Comparison of ENCODE assay signal across 15 cellular contexts in the genomic region with DNA sequence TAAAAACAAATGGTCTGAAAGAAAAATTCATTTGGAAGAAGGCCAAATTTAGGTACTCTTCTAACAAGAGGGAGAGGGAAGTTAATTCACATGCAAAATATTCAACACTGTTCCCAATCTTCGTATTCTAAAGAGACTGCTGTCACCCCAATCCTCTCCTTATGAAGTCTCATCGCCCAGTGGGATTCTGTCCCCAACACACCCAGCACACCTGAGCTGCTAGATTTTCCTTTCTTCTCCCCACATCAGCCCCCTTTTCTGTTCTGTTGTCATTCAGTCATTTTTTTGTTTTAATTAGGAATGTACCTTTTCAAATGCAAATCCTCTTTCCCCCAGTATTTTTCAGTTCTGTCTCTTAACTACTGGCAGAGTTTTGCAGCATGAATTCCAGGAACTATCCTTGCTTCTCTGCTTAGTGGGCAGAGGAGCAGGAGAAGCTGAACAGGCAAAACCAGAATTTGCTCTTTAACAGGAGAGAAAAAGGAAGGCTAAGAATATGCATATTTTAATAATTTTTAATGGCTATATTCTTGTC.
DNase-seq lines count a peak whose midpoint lies in the region; ATAC-seq lines count a peak whose summit lies in the region.
"Had no signal": no experiment of that assay in that cellular context is flagged by ENCODE, and none has a peak within 500 bp of the region (broad histone marks: within the 10 kb centered on the region; RNA-seq: fewer than 3 reads in every experiment).

No MANE protein-coding gene starts in this region.

- H3K27me3 ChIP-seq in iPS-20b (ENCODE audit: insufficient read depth, low read length) = no peaks in the 10 kb centered on the region

- H3K9me3 ChIP-seq in T-helper 17 cell (ENCODE audit: control insufficient read depth, low read length, poor library complexity, severe bottlenecking) (no peaks in the 10 kb centered on the region), iPS-20b (ENCODE audit: insufficient read depth, low read depth, low read length) (no peaks in the 10 kb centered on the region)
- H3K9me3 ChIP-seq: HAP-1 had no signal

- ATAC-seq in T-helper 17 cell = no peak
- ATAC-seq in GM21528 (IDR thresholded peaks at IDR 0.05; ENCODE audit: low FRiP score, unreplicated experiment) = no peak
- no peak for ATAC-seq in HG02678 (IDR thresholded peaks at IDR 0.05; ENCODE audit: unreplicated experiment)

- H3K27me3 Mint-ChIP-seq in T-helper 1 cell treated with Interleukin-12 subunit alpha and Interleukin-12 subunit beta and Interleukin-4 antibody, amounts not matched to agents 30 μg/mL and 1 μg/mL, for 36 hours (ENCODE audit: low read depth) = no peaks in the 10 kb centered on the region
- H3K27me3 Mint-ChIP-seq in T-helper 17 cell = no peaks in the 10 kb centered on the region
- H3K27me3 Mint-ChIP-seq: CD4-positive, CD25-positive, alpha-beta regulatory T cell had no signal

- no peak overlapping the region for H3K4me3 Mint-ChIP-seq in T-helper 1 cell treated with Interleukin-12 subunit alpha and Interleukin-12 subunit beta and Interleukin-4 antibody, amounts not matched to agents 30 μg/mL and 1 μg/mL, for 36 hours
- no peak overlapping the region for H3K4me3 Mint-ChIP-seq in T-helper 17 cell
- H3K4me3 Mint-ChIP-seq: CD4-positive, CD25-positive, alpha-beta regulatory T cell; IgD-negative memory B cell had no signal

- peak overlapping the region; percentile 1 for H3K27ac Mint-ChIP-seq in T-helper 1 cell treated with Interleukin-12 subunit alpha and Interleukin-12 subunit beta and Interleukin-4 antibody, amounts not matched to agents 30 μg/mL and 1 μg/mL, for 36 hours
- peak overlapping the region; percentile 2 for H3K27ac Mint-ChIP-seq in T-helper 17 cell
- H3K27ac Mint-ChIP-seq: IgD-negative memory B cell had no signal

- no peaks in the 10 kb centered on the region for H3K36me3 ChIP-seq in iPS-20b (ENCODE audit: insufficient read depth, low read depth, low read length)
- H3K36me3 ChIP-seq: HAP-1 had no signal

- H3K9me3 Mint-ChIP-seq in T-helper 1 cell treated with Interleukin-12 subunit alpha and Interleukin-12 subunit beta and Interleukin-4 antibody, amounts not matched to agents 30 μg/mL and 1 μg/mL, for 36 hours = peaks cover 5% of the 10 kb centered on the region
- H3K9me3 Mint-ChIP-seq: CD4-positive, CD25-positive, alpha-beta regulatory T cell; IgD-negative memory B cell had no signal

- H3K4me3 ChIP-seq in iPS-20b (ENCODE audit: low read length) = peak overlapping the region; percentile 21; the same call in 1 of the 2 replicates
- H3K4me3 ChIP-seq: HAP-1 had no signal

- peaks cover 1% of the 10 kb centered on the region for H3K36me3 Mint-ChIP-seq in T-helper 1 cell treated with Interleukin-12 subunit alpha and Interleukin-12 subunit beta and Interleukin-4 antibody, amounts not matched to agents 30 μg/mL and 1 μg/mL, for 36 hours (ENCODE audit: low read depth)
- no peaks in the 10 kb centered on the region for H3K36me3 Mint-ChIP-seq in T-helper 17 cell (ENCODE audit: low read depth)
- H3K36me3 Mint-ChIP-seq: CD4-positive, CD25-positive, alpha-beta regulatory T cell; IgD-negative memory B cell had no signal

- peaks cover 21% of the 10 kb centered on the region for H3K4me1 ChIP-seq in iPS-20b (ENCODE audit: insufficient read depth, low read length)
- H3K4me1 ChIP-seq: HAP-1 had no signal

- peaks cover 23% of the 10 kb centered on the region for H3K4me1 Mint-ChIP-seq in T-helper 1 cell treated with Interleukin-12 subunit alpha and Interleukin-12 subunit beta and Interleukin-4 antibody, amounts not matched to agents 30 μg/mL and 1 μg/mL, for 36 hours (ENCODE audit: low read depth)
- H3K4me1 Mint-ChIP-seq in T-helper 17 cell = peaks cover 16% of the 10 kb centered on the region

- H3K9ac ChIP-seq in iPS-20b (ENCODE audit: low read depth, low read length) = no peak overlapping the region

- H3K27ac ChIP-seq in iPS-20b (ENCODE audit: low read length) = peak overlapping the region; percentile 3
- H3K27ac ChIP-seq in temporal lobe (ENCODE audit: low read depth, low read length) = peak overlapping the region; percentile 18
- H3K27ac ChIP-seq: 22Rv1 had no signal

- DNase-seq in T-helper 1 cell (no peak), T-helper 17 cell (no peak), NCI-H2227 (lab: John Stamatoyannopoulos, UW; ENCODE audit: unreplicated experiment) (no peak)
- DNase-seq: Calu3; CD4-positive, CD25-positive, alpha-beta regulatory T cell; DMS 273 treated with DMSO at 0.1 percent for 48 hours; GOT3 had no signal
